Comparison of ENCODE assay signal across 25 cellular contexts in the genomic region with DNA sequence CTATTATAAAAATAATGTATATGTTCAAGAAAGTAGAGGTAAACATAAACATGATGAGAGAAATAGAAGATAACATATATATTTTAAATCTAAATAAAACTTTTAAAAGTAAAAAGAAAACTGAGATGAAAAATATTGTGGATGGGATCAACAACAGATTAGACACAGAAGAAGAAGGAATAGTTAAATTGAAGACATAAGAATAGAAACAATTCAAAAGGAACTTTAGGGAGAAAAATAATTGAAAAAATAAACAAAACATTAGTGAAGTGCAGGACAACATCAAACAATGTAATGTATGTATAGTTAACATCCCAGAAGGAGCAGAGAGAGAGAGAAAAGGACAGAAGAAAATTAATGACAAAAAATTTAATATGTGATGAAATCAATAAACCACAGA.
DNase-seq lines count a peak whose midpoint lies in the region; ATAC-seq, FAIRE-seq and TF ChIP-seq lines count a peak whose summit lies in the region.
"Had no signal": no experiment of that assay in that cellular context is flagged by ENCODE, and none has a peak within 500 bp of the region (broad histone marks: within the 10 kb centered on the region; RNA-seq: fewer than 3 reads in every experiment).

No MANE protein-coding gene starts in this region.

- CTCF ChIA-PET in SK-N-SH (lab: Yijun Ruan, JAX): interaction anchor here (1.0 to 1.8 kb wide), 3 partner anchors 20 to 289 kb away, joined by 3 to 6 read pairs (median 5); no protein-coding TSS in a partner anchor

- no peak for TF ChIP-seq RAD21 in SK-N-SH (IDR thresholded peaks at IDR 0.05; ENCODE audit: low read length)

- H3K4me1 Mint-ChIP-seq in central memory CD8-positive, alpha-beta T cell: peaks cover 10% of the 10 kb centered on the region

- H3K27ac Mint-ChIP-seq in central memory CD8-positive, alpha-beta T cell (ENCODE audit: low read depth): peak overlapping the region; percentile 5
- H3K27ac Mint-ChIP-seq: CD14-positive monocyte; CD4-positive, alpha-beta memory T cell; CD4-positive, CD25-positive, alpha-beta regulatory T cell; CD8-positive, alpha-beta memory T cell had no signal

- H3K79me2 ChIP-seq in SK-N-SH (ENCODE audit: insufficient read depth): no peaks in the 10 kb centered on the region

- TF ChIP-seq CTCF in SK-N-SH (IDR thresholded peaks at IDR 0.05) (no peak), kidney (IDR thresholded peaks at IDR 0.05; ENCODE audit: borderline replicate concordance, extremely low read depth, insufficient read depth) (no peak)

- H3K36me3 ChIP-seq in SK-N-SH (replicated peaks in 1 of 2; ENCODE audit: control insufficient read depth in 1 of 2, insufficient read depth in 2 of 2, low read length in 1 of 2): no peaks in the 10 kb centered on the region
- no peaks in the 10 kb centered on the region for H3K36me3 ChIP-seq in kidney (ENCODE audit: control insufficient read depth in 1 of 2, insufficient read depth in 2 of 2, low read length in 2 of 2)
- H3K36me3 ChIP-seq: BE2C, BLaER1 had no signal

- H3F3A ChIP-seq in SK-N-SH (replicated peaks; ENCODE audit: insufficient read depth): no peaks in the 10 kb centered on the region

- H4K20me1 ChIP-seq in SK-N-SH (ENCODE audit: insufficient read depth): no peaks in the 10 kb centered on the region
- H4K20me1 ChIP-seq: BLaER1 had no signal

- no peak overlapping the region for H3K4me2 ChIP-seq in SK-N-SH
- H3K4me2 ChIP-seq: BLaER1 had no signal

- POLR2A ChIA-PET in SK-N-SH (lab: Yijun Ruan, JAX): no interaction called here

- peaks cover 4% of the 10 kb centered on the region; the same call in 1 of the 2 replicates for H3K27me3 ChIP-seq in SK-N-SH (ENCODE audit: insufficient read depth)
- H3K27me3 ChIP-seq: BE2C, BLaER1 had no signal

- H3K9me3 Mint-ChIP-seq in central memory CD8-positive, alpha-beta T cell: peaks cover 6% of the 10 kb centered on the region

- H3K4me3 ChIP-seq in SK-N-SH (ENCODE audit: low read depth in 2 of 2, low read length in 1 of 2) (no peak overlapping the region), kidney (ENCODE audit: low read length in 2 of 2) (no peak overlapping the region)
- H3K4me3 ChIP-seq: BLaER1 had no signal

- H3K9ac ChIP-seq in SK-N-SH (no peak overlapping the region), kidney (ENCODE audit: low read length in 2 of 2) (no peak overlapping the region)
- H3K9ac ChIP-seq: BLaER1 had no signal

- peaks cover 28% of the 10 kb centered on the region for H3K27me3 Mint-ChIP-seq in central memory CD8-positive, alpha-beta T cell

- peaks cover 12 to 47% of the 10 kb centered on the region in 2 experiments; a peak in 3 of 4 replicates for H3K4me1 ChIP-seq in SK-N-SH (ENCODE audit: control insufficient read depth in 1 of 2, insufficient read depth in 2 of 2, low read depth in 1 of 2, low read length in 1 of 2)
- peaks cover 13% of the 10 kb centered on the region in 2 donors for H3K4me1 ChIP-seq in kidney (ENCODE audit: control insufficient read depth in 1 of 2, insufficient read depth in 1 of 2, low read depth in 1 of 2, low read length in 2 of 2)

- H3K4me3 Mint-ChIP-seq in central memory CD8-positive, alpha-beta T cell: no peak overlapping the region
- H3K4me3 Mint-ChIP-seq: CD14-positive monocyte; CD4-positive, alpha-beta memory T cell; CD4-positive, CD25-positive, alpha-beta regulatory T cell; CD8-positive, alpha-beta memory T cell had no signal

- peak; percentile 87 for FAIRE-seq in kidney (lab: Jason Lieb, UNC)
- FAIRE-seq: GM12891, GM19239 had no signal

- no peak for DNase-seq in SK-N-SH
- no peak for DNase-seq in central memory CD8-positive, alpha-beta T cell (ENCODE audit: low spot score in 2 of 2)
- no peak for DNase-seq in kidney
- no peak for DNase-seq in NCI-H69 (lab: John Stamatoyannopoulos, UW)
- DNase-seq: ACHN; BE2C; C1 segment of cervical spinal cord; CD4-positive, alpha-beta memory T cell; CD4-positive, CD25-positive, alpha-beta regulatory T cell; CD8-positive, alpha-beta memory T cell; COR-L47; DMS 273 treated with DMSO at 0.1 percent for 48 hours; DMS153; DMS53; DMS79; DND-41; EL; GF-D8 had no signal

- TF ChIP-seq EP300 in SK-N-SH (IDR thresholded peaks at IDR 0.05; ENCODE audit: borderline replicate concordance in 1 of 2, low read depth in 1 of 2, low read length in 1 of 2): no peak

- ATAC-seq in SK-N-SH treated with all-trans-retinoic acid at 6 μM for 48 hours (no peak), HG03025 (IDR thresholded peaks at IDR 0.05; ENCODE audit: low FRiP score, unreplicated experiment) (no peak)
- ATAC-seq in central memory CD8-positive, alpha-beta T cell (replicated peaks; ENCODE audit: extremely low read depth, poor library complexity, severe bottlenecking): no peak

- no peaks in the 10 kb centered on the region for H3K9me2 ChIP-seq in SK-N-SH

- H3K9me3 ChIP-seq in SK-N-SH (no peaks in the 10 kb centered on the region), kidney (ENCODE audit: control insufficient read depth in 1 of 2, low read length in 2 of 2) (peaks cover 6 to 12% of the 10 kb centered on the region in 2 donors)
- H3K9me3 ChIP-seq: BE2C had no signal

- H3K36me3 Mint-ChIP-seq in central memory CD8-positive, alpha-beta T cell (ENCODE audit: insufficient read depth): peaks cover 1% of the 10 kb centered on the region
- H3K36me3 Mint-ChIP-seq: CD14-positive monocyte had no signal

- H3K27ac ChIP-seq in SK-N-SH (ENCODE audit: low read depth in 2 of 2, low read length in 1 of 2) (no peak overlapping the region), kidney (ENCODE audit: low read depth in 2 of 2, low read length in 2 of 2) (no peak overlapping the region)
- H3K27ac ChIP-seq: 22Rv1, BLaER1 had no signal

- no peak overlapping the region for H2AFZ ChIP-seq in SK-N-SH (ENCODE audit: low read depth)

- intact Hi-C loops in kidney (cut with DNase I): no loop called here

TF ChIP-seq in SK-N-SH treated with all-trans-retinoic acid at 6 μM for 48 hours, 23 proteins besides CTCF, POLR2A, EP300 and RAD21:
- no peak for TF ChIP-seq ESRRG (CRISPR knock-in tag; IDR thresholded peaks at IDR 0.05)
- TF ChIP-seq RARB (CRISPR knock-in tag; IDR thresholded peaks at IDR 0.05): no peak
- TF ChIP-seq ZNF565 (CRISPR knock-in tag; conservative IDR thresholded peaks at IDR 0.05; ENCODE audit: low read depth): no peak
- no peak for TF ChIP-seq BACH2 (CRISPR knock-in tag; IDR thresholded peaks at IDR 0.05; ENCODE audit: borderline replicate concordance)
- peak; percentile 94 for TF ChIP-seq ZFP30 (CRISPR knock-in tag; IDR thresholded peaks at IDR 0.05)
- TF ChIP-seq, protein P1, sequence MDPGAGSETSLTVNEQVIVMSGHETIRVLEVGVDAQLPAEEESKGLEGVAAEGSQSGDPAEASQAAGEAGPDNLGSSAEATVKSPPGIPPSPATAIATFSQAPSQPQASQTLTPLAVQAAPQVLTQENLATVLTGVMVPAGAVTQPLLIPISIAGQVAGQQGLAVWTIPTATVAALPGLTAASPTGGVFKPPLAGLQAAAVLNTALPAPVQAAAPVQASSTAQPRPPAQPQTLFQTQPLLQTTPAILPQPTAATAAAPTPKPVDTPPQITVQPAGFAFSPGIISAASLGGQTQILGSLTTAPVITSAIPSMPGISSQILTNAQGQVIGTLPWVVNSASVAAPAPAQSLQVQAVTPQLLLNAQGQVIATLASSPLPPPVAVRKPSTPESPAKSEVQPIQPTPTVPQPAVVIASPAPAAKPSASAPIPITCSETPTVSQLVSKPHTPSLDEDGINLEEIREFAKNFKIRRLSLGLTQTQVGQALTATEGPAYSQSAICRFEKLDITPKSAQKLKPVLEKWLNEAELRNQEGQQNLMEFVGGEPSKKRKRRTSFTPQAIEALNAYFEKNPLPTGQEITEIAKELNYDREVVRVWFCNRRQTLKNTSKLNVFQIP (CRISPR knock-in tag; IDR thresholded peaks at IDR 0.05; ENCODE audit: borderline replicate concordance, low read depth): no peak
- no peak for TF ChIP-seq PPARA (CRISPR knock-in tag; IDR thresholded peaks at IDR 0.05; ENCODE audit: borderline replicate concordance)

TF ChIP-seq in SK-N-SH, 30 proteins besides CTCF, POLR2A, EP300 and RAD21 (continues in another document):
- TF ChIP-seq GATA2 (CRISPR knock-in tag; IDR thresholded peaks at IDR 0.05): no peak
- no peak for TF ChIP-seq FOXJ3 (CRISPR knock-in tag; IDR thresholded peaks at IDR 0.05)
- TF ChIP-seq, protein P2, sequence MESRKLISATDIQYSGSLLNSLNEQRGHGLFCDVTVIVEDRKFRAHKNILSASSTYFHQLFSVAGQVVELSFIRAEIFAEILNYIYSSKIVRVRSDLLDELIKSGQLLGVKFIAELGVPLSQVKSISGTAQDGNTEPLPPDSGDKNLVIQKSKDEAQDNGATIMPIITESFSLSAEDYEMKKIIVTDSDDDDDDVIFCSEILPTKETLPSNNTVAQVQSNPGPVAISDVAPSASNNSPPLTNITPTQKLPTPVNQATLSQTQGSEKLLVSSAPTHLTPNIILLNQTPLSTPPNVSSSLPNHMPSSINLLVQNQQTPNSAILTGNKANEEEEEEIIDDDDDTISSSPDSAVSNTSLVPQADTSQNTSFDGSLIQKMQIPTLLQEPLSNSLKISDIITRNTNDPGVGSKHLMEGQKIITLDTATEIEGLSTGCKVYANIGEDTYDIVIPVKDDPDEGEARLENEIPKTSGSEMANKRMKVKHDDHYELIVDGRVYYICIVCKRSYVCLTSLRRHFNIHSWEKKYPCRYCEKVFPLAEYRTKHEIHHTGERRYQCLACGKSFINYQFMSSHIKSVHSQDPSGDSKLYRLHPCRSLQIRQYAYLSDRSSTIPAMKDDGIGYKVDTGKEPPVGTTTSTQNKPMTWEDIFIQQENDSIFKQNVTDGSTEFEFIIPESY (IDR thresholded peaks at IDR 0.05; ENCODE audit: borderline replicate concordance, low read depth): no peak
- TF ChIP-seq, protein P3, sequence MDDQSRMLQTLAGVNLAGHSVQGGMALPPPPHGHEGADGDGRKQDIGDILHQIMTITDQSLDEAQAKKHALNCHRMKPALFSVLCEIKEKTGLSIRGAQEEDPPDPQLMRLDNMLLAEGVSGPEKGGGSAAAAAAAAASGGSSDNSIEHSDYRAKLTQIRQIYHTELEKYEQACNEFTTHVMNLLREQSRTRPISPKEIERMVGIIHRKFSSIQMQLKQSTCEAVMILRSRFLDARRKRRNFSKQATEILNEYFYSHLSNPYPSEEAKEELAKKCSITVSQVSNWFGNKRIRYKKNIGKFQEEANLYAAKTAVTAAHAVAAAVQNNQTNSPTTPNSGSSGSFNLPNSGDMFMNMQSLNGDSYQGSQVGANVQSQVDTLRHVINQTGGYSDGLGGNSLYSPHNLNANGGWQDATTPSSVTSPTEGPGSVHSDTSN (IDR thresholded peaks at IDR 0.05): no peak
- TF ChIP-seq NFIC (IDR thresholded peaks at IDR 0.05; ENCODE audit: borderline replicate concordance): no peak
- TF ChIP-seq RFX5 (IDR thresholded peaks at IDR 0.05; ENCODE audit: low read length): no peak
- TF ChIP-seq EZH2phosphoT487 (IDR thresholded peaks at IDR 0.05; ENCODE audit: borderline replicate concordance, low read depth): no peak
- TF ChIP-seq POLR2AphosphoS5 (IDR thresholded peaks at IDR 0.05; ENCODE audit: low read depth, low read length): no peak
- TF ChIP-seq RXRA (IDR thresholded peaks at IDR 0.05; ENCODE audit: borderline replicate concordance, low read depth): no peak
